1 cellular context compared by ENCODE assay signal in the genomic region with DNA sequence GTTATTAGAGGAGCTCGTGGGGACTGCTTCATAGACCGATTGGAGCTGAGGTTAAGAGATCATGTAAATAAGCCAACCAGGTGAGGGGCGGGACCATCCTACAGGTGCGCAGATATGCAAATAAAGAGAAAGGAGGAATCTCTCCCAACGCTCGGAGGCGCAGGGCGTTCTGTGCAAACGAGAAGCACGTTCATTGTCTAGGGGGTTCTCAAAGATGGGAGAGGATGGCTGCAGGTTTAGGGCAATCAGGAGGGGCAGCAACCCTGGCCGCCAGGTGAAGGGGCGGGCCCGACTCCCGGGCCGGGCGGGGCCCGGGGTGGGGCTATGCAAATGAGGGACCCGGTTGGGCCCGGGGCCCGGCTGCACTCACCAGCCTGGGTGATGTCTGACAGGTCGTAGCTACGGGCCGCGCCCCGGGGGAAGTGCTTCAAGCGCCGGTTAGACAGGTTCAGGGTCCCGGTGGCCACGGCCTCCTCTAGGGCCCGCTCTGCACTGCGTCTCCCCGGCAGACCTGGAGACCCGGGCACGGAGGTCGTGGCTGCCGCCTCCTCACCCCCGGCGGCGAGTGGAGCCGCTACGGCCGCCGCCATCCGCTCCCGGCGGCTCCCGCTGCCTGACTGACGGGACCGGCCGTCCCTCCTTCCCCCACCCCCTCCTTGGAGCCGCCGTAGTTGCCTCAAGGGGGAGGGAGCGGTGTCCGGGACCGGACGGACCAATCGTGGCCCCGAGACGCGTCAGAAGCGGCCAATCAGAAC.
TF ChIP-seq lines count a peak whose summit lies in the region.

A gene with protein sequence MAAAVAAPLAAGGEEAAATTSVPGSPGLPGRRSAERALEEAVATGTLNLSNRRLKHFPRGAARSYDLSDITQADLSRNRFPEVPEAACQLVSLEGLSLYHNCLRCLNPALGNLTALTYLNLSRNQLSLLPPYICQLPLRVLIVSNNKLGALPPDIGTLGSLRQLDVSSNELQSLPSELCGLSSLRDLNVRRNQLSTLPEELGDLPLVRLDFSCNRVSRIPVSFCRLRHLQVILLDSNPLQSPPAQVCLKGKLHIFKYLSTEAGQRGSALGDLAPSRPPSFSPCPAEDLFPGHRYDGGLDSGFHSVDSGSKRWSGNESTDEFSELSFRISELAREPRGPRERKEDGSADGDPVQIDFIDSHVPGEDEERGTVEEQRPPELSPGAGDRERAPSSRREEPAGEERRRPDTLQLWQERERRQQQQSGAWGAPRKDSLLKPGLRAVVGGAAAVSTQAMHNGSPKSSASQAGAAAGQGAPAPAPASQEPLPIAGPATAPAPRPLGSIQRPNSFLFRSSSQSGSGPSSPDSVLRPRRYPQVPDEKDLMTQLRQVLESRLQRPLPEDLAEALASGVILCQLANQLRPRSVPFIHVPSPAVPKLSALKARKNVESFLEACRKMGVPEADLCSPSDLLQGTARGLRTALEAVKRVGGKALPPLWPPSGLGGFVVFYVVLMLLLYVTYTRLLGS (minus strand): TSS at position 619 of the 755 bp plus-strand sequence. CDS start 29 bp downstream, at position 590.

TF ChIP-seq in K562, 482 proteins besides CTCF, POLR2A, EP300 and RAD21 (continued from another document and continues in another):
- no peak for TF ChIP-seq ZNF551 (CRISPR knock-in tag; IDR thresholded peaks at IDR 0.05)
- peak; percentile 75 for TF ChIP-seq HCFC1 (IDR thresholded peaks at IDR 0.05; ENCODE audit: low read depth, low read length)
- TF ChIP-seq CXXC5 (CRISPR knock-in tag; IDR thresholded peaks at IDR 0.05) = peak; percentile 92
- peak; percentile 98 for TF ChIP-seq TOE1 (IDR thresholded peaks at IDR 0.05; ENCODE audit: borderline replicate concordance)
- no peak for TF ChIP-seq TOE1 (CRISPR knock-in tag; IDR thresholded peaks at IDR 0.05; ENCODE audit: borderline replicate concordance, low read depth)
- no peak; the same call in 1 of the 2 replicates for TF ChIP-seq ZC3H4 (CRISPR knock-in tag; IDR thresholded peaks at IDR 0.05; ENCODE audit: borderline replicate concordance)
- TF ChIP-seq GATA2 (CRISPR knock-in tag; IDR thresholded peaks at IDR 0.05) = no peak
- TF ChIP-seq, protein P1, sequence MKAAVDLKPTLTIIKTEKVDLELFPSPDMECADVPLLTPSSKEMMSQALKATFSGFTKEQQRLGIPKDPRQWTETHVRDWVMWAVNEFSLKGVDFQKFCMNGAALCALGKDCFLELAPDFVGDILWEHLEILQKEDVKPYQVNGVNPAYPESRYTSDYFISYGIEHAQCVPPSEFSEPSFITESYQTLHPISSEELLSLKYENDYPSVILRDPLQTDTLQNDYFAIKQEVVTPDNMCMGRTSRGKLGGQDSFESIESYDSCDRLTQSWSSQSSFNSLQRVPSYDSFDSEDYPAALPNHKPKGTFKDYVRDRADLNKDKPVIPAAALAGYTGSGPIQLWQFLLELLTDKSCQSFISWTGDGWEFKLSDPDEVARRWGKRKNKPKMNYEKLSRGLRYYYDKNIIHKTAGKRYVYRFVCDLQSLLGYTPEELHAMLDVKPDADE (conservative IDR thresholded peaks at IDR 0.05; ENCODE audit: control insufficient read depth, low read depth, low read length) = peak; percentile 74
- TF ChIP-seq BDP1 (IDR thresholded peaks at IDR 0.05; ENCODE audit: insufficient read depth, insufficient read length) = no peak
- TF ChIP-seq NBN (IDR thresholded peaks at IDR 0.05; ENCODE audit: low read depth) = peak; percentile 78; the same call in 1 of the 2 replicates
- TF ChIP-seq, protein P2, sequence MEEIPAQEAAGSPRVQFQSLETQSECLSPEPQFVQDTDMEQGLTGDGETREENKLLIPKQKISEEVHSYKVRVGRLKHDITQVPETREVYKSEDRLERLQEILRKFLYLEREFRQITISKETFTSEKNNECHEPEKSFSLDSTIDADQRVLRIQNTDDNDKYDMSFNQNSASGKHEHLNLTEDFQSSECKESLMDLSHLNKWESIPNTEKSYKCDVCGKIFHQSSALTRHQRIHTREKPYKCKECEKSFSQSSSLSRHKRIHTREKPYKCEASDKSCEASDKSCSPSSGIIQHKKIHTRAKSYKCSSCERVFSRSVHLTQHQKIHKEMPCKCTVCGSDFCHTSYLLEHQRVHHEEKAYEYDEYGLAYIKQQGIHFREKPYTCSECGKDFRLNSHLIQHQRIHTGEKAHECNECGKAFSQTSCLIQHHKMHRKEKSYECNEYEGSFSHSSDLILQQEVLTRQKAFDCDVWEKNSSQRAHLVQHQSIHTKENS (CRISPR knock-in tag; IDR thresholded peaks at IDR 0.05) = no peak
- no peak for TF ChIP-seq NCOA2 (IDR thresholded peaks at IDR 0.05; ENCODE audit: partially characterized antibody in 2 of 2)
- no peak for TF ChIP-seq HNRNPH1 (optimal IDR thresholded peaks at IDR 0.05; ENCODE audit: low read depth, low read length)
- TF ChIP-seq MTA3 (IDR thresholded peaks at IDR 0.05; ENCODE audit: borderline replicate concordance) = peak; percentile 99
- TF ChIP-seq, protein P3, sequence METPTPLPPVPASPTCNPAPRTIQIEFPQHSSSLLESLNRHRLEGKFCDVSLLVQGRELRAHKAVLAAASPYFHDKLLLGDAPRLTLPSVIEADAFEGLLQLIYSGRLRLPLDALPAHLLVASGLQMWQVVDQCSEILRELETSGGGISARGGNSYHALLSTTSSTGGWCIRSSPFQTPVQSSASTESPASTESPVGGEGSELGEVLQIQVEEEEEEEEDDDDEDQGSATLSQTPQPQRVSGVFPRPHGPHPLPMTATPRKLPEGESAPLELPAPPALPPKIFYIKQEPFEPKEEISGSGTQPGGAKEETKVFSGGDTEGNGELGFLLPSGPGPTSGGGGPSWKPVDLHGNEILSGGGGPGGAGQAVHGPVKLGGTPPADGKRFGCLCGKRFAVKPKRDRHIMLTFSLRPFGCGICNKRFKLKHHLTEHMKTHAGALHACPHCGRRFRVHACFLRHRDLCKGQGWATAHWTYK (CRISPR knock-in tag; IDR thresholded peaks at IDR 0.05) = peak; percentile 83; the same call in 1 of the 2 replicates
- TF ChIP-seq SREBF2 (CRISPR knock-in tag; IDR thresholded peaks at IDR 0.05) = no peak
- no peak for TF ChIP-seq MBD2 (IDR thresholded peaks at IDR 0.05; ENCODE audit: borderline replicate concordance, low read depth)
- peak in 1 of 2 experiments; percentile 91; a peak in 2 of 4 replicates for TF ChIP-seq HDAC1 (IDR thresholded peaks at IDR 0.05)
- no peak for TF ChIP-seq THRAP3 (IDR thresholded peaks at IDR 0.05; ENCODE audit: borderline replicate concordance)
- peak; percentile 87 for TF ChIP-seq EP400 (IDR thresholded peaks at IDR 0.05)
- TF ChIP-seq PTRF (tag; IDR thresholded peaks at IDR 0.05) = no peak
- TF ChIP-seq, protein P4, sequence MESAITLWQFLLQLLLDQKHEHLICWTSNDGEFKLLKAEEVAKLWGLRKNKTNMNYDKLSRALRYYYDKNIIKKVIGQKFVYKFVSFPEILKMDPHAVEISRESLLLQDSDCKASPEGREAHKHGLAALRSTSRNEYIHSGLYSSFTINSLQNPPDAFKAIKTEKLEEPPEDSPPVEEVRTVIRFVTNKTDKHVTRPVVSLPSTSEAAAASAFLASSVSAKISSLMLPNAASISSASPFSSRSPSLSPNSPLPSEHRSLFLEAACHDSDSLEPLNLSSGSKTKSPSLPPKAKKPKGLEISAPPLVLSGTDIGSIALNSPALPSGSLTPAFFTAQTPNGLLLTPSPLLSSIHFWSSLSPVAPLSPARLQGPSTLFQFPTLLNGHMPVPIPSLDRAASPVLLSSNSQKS (CRISPR knock-in tag; IDR thresholded peaks at IDR 0.05) = no peak
- no peak for TF ChIP-seq CHCHD3 (CRISPR knock-in tag; IDR thresholded peaks at IDR 0.05)
- TF ChIP-seq, protein P5, sequence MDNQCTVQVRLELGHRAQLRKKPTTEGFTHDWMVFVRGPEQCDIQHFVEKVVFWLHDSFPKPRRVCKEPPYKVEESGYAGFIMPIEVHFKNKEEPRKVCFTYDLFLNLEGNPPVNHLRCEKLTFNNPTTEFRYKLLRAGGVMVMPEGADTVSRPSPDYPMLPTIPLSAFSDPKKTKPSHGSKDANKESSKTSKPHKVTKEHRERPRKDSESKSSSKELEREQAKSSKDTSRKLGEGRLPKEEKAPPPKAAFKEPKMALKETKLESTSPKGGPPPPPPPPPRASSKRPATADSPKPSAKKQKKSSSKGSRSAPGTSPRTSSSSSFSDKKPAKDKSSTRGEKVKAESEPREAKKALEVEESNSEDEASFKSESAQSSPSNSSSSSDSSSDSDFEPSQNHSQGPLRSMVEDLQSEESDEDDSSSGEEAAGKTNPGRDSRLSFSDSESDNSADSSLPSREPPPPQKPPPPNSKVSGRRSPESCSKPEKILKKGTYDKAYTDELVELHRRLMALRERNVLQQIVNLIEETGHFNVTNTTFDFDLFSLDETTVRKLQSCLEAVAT (IDR thresholded peaks at IDR 0.05) = peak in 1 of 2 experiments; percentile 28; a peak in 1 of 4 replicates
- TF ChIP-seq, protein P6, sequence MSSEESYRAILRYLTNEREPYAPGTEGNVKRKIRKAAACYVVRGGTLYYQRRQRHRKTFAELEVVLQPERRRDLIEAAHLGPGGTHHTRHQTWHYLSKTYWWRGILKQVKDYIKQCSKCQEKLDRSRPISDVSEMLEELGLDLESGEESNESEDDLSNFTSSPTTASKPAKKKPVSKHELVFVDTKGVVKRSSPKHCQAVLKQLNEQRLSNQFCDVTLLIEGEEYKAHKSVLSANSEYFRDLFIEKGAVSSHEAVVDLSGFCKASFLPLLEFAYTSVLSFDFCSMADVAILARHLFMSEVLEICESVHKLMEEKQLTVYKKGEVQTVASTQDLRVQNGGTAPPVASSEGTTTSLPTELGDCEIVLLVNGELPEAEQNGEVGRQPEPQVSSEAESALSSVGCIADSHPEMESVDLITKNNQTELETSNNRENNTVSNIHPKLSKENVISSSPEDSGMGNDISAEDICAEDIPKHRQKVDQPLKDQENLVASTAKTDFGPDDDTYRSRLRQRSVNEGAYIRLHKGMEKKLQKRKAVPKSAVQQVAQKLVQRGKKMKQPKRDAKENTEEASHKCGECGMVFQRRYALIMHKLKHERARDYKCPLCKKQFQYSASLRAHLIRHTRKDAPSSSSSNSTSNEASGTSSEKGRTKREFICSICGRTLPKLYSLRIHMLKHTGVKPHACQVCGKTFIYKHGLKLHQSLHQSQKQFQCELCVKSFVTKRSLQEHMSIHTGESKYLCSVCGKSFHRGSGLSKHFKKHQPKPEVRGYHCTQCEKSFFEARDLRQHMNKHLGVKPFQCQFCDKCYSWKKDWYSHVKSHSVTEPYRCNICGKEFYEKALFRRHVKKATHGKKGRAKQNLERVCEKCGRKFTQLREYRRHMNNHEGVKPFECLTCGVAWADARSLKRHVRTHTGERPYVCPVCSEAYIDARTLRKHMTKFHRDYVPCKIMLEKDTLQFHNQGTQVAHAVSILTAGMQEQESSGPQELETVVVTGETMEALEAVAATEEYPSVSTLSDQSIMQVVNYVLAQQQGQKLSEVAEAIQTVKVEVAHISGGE (CRISPR knock-in tag; IDR thresholded peaks at IDR 0.05) = no peak
- TF ChIP-seq RBM34 (IDR thresholded peaks at IDR 0.05; ENCODE audit: borderline replicate concordance, insufficient read depth, low read length) = no peak
- TF ChIP-seq NFIC (IDR thresholded peaks at IDR 0.05) = peak; percentile 75
- no peak for TF ChIP-seq MAFF (IDR thresholded peaks at IDR 0.05; ENCODE audit: low read length)
- TF ChIP-seq ZNF384 (IDR thresholded peaks at IDR 0.05; ENCODE audit: low read depth, low read length) = no peak
- TF ChIP-seq SRSF9 (IDR thresholded peaks at IDR 0.05; ENCODE audit: borderline replicate concordance, low read depth, low read length) = no peak
- TF ChIP-seq, protein P7, sequence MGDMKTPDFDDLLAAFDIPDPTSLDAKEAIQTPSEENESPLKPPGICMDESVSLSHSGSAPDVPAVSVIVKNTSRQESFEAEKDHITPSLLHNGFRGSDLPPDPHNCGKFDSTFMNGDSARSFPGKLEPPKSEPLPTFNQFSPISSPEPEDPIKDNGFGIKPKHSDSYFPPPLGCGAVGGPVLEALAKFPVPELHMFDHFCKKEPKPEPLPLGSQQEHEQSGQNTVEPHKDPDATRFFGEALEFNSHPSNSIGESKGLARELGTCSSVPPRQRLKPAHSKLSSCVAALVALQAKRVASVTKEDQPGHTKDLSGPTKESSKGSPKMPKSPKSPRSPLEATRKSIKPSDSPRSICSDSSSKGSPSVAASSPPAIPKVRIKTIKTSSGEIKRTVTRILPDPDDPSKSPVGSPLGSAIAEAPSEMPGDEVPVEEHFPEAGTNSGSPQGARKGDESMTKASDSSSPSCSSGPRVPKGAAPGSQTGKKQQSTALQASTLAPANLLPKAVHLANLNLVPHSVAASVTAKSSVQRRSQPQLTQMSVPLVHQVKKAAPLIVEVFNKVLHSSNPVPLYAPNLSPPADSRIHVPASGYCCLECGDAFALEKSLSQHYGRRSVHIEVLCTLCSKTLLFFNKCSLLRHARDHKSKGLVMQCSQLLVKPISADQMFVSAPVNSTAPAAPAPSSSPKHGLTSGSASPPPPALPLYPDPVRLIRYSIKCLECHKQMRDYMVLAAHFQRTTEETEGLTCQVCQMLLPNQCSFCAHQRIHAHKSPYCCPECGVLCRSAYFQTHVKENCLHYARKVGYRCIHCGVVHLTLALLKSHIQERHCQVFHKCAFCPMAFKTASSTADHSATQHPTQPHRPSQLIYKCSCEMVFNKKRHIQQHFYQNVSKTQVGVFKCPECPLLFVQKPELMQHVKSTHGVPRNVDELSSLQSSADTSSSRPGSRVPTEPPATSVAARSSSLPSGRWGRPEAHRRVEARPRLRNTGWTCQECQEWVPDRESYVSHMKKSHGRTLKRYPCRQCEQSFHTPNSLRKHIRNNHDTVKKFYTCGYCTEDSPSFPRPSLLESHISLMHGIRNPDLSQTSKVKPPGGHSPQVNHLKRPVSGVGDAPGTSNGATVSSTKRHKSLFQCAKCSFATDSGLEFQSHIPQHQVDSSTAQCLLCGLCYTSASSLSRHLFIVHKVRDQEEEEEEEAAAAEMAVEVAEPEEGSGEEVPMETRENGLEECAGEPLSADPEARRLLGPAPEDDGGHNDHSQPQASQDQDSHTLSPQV (IDR thresholded peaks at IDR 0.05) = no peak
- no peak; the same call in 1 of the 2 replicates for TF ChIP-seq FOXM1 (IDR thresholded peaks at IDR 0.05; ENCODE audit: low read depth)
- peak; percentile 92 for TF ChIP-seq FOXM1 (CRISPR knock-in tag; IDR thresholded peaks at IDR 0.05; ENCODE audit: low read depth)
- peak; percentile 95 for TF ChIP-seq TAF7 (tag; IDR thresholded peaks at IDR 0.05)
- peak; percentile 98 for TF ChIP-seq PHF8 (IDR thresholded peaks at IDR 0.05; ENCODE audit: borderline replicate concordance, low read length)
- no peak for TF ChIP-seq ZNF232 (CRISPR knock-in tag; IDR thresholded peaks at IDR 0.05)
- TF ChIP-seq, protein P8, sequence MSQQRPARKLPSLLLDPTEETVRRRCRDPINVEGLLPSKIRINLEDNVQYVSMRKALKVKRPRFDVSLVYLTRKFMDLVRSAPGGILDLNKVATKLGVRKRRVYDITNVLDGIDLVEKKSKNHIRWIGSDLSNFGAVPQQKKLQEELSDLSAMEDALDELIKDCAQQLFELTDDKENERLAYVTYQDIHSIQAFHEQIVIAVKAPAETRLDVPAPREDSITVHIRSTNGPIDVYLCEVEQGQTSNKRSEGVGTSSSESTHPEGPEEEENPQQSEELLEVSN (IDR thresholded peaks at IDR 0.05; ENCODE audit: borderline replicate concordance in 1 of 2, extremely low read depth in 1 of 2, insufficient read depth in 1 of 2, insufficient read length in 1 of 2, low read depth in 1 of 2, low read length in 1 of 2, poor library complexity in 1 of 2, severe bottlenecking in 1 of 2) = no peak
- TF ChIP-seq TRIM28 (IDR thresholded peaks at IDR 0.05) = no peak
- TF ChIP-seq ZKSCAN3 (CRISPR knock-in tag; IDR thresholded peaks at IDR 0.05) = no peak
- peak; percentile 98 for TF ChIP-seq POLR2B (IDR thresholded peaks at IDR 0.05; ENCODE audit: low read depth, partially characterized antibody)
- TF ChIP-seq, protein P9, sequence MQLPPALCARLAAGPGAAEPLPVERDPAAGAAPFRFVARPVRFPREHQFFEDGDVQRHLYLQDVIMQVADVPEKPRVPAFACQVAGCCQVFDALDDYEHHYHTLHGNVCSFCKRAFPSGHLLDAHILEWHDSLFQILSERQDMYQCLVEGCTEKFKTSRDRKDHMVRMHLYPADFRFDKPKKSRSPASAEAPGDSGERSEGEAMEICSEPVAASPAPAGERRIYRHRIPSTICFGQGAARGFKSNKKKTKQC (CRISPR knock-in tag; IDR thresholded peaks at IDR 0.05) = peak; percentile 70
- no peak for TF ChIP-seq YBX1 (IDR thresholded peaks at IDR 0.05)
- no peak for TF ChIP-seq NR3C1 (CRISPR knock-in tag; IDR thresholded peaks at IDR 0.05)
